ENCODE assay signal across 34 cellular contexts in genomic region chr9:17059465-17059864, GRCh38.
"Had no signal": no experiment of that assay in that cellular context is flagged by ENCODE, and none has a peak within 500 bp of the region (broad histone marks: within the 10 kb centered on the region; RNA-seq: fewer than 3 reads in every experiment).

No MANE protein-coding gene starts in this region.

- H3K27ac ChIP-seq: adrenal gland, ascending aorta, body of pancreas, brain microvascular endothelial cell, breast epithelium, cardiac muscle cell had no signal

- DNase-seq: activated effector memory CD4-positive, alpha-beta T cell treated with anti-CD3 and anti-CD28 coated beads, Interleukin-2, amount 50 U/mL, for 16 hours; activated effector memory CD4-positive, alpha-beta T cell treated with Interleukin-2 at 50 U/mL for 16 hours; activated gamma-delta T cell; activated gamma-delta T cell treated with Interleukin-2 at 50 U/mL for 16 hours; activated naive CD4-positive, alpha-beta T cell; activated naive CD4-positive, alpha-beta T cell treated with anti-CD3 and anti-CD28 coated beads for 36 hours; activated naive CD4-positive, alpha-beta T cell treated with anti-CD3 and anti-CD28 coated beads, Interleukin-2, amount 10 ng/mL, durations not matched to agents 7 days and 5 days; activated naive CD4-positive, alpha-beta T cell treated with anti-CD3 and anti-CD28 coated beads, Interleukin-2, amount 50 U/mL, for 16 hours; activated naive CD4-positive, alpha-beta T cell treated with Interleukin-2 at 50 U/mL for 16 hours; activated naive CD8-positive, alpha-beta T cell treated with anti-CD3 and anti-CD28 coated beads for 36 hours; activated naive CD8-positive, alpha-beta T cell treated with anti-CD3 and anti-CD28 coated beads, Interleukin-2, amount 10 ng/mL, durations not matched to agents 7 days and 5 days; activated naive CD8-positive, alpha-beta T cell treated with anti-CD3 and anti-CD28 coated beads, Interleukin-2, amount 50 U/mL, for 24 hours; activated T-cell treated with anti-CD3 and anti-CD28 coated beads, Interleukin-2, amount 50 U/mL, for 1 hour; activated T-cell treated with anti-CD3 and anti-CD28 coated beads, Interleukin-2, amount 50 U/mL, for 24 hours; activated T-cell treated with anti-CD3 and anti-CD28 coated beads, Interleukin-2, amount 50 U/mL, for 4 hours; activated T-cell treated with anti-CD3 and anti-CD28 coated beads, Interleukin-2, amount 50 U/mL, for 48 hours; activated T-cell treated with anti-CD3 and anti-CD28 coated beads, Interleukin-2, amount 50 U/mL, for 72 hours; adrenal gland; amniotic stem cell; amygdala; anterior cingulate cortex; aorta; body of pancreas; brain microvascular endothelial cell; caudate nucleus; central memory CD4-positive, alpha-beta T cell; cerebellar nuclear complex had no signal

- H3K36me3 ChIP-seq: adrenal gland, ascending aorta, brain microvascular endothelial cell, breast epithelium, cardiac muscle cell had no signal

- FAIRE-seq: astrocyte, bronchial epithelial cell had no signal

- ATAC-seq: activated naive CD4-positive, alpha-beta T cell treated with anti-CD3 and anti-CD28 coated beads, Interleukin-2, amount 50 U/mL, for 72 hours; activated naive CD8-positive, alpha-beta T cell treated with anti-CD3 and anti-CD28 coated beads, Interleukin-2, amount 50 U/mL, for 24 hours; activated T-cell treated with anti-CD3 and anti-CD28 coated beads, Interleukin-2, amount 50 U/mL, for 4 hours; activated T-cell treated with anti-CD3 and anti-CD28 coated beads, Interleukin-2, amount 50 U/mL, for 72 hours; activated T-helper 17 cell treated with anti-CD3 and anti-CD28 coated beads, Interleukin-2, amount 50 U/mL, for 72 hours; body of pancreas had no signal

- H3K9me3 ChIP-seq: adrenal gland, ascending aorta, body of pancreas, breast epithelium had no signal

- H3K4me1 ChIP-seq: adrenal gland, ascending aorta, body of pancreas, breast epithelium had no signal

- H3K27me3 ChIP-seq: adrenal gland, ascending aorta, body of pancreas, brain microvascular endothelial cell, breast epithelium had no signal

- H3K4me3 ChIP-seq: adrenal gland, ascending aorta, body of pancreas, breast epithelium, cardiac muscle cell had no signal
